Comparison of ENCODE assay signal across 2 cellular contexts in the genomic region with DNA sequence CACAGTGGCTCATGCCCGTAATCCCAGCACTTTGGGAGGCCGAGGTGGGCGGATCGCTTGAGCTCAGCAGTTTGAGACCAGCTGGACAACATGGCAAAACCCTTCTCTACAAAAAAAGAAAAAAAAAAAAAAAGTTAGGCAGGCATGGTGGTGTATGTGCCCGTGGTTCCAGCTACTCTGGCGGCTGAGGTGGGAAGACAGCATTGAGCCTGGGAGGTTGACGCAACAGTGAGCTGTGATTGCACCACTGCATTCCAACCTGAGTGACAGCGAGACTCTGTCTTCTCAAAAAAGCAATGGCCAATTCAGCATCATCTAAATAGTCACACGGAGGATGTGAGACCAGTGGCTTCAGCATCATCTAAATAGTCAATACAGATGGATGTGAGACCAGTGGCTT.
TF ChIP-seq lines count a peak whose summit lies in the region.

No MANE protein-coding gene starts in this region.

TF ChIP-seq in HEK293, 187 proteins besides CTCF, POLR2A, EP300 and RAD21:
- TF ChIP-seq ZNF548 (tag by site-specific recombination; IDR thresholded peaks at IDR 0.05) (no peak), ZNF335 (tag by site-specific recombination; conservative IDR thresholded peaks at IDR 0.05) (peak; percentile 48), OSR2 (tag by site-specific recombination; IDR thresholded peaks at IDR 0.05) (no peak), ZNF350 (tag by site-specific recombination; IDR thresholded peaks at IDR 0.05) (no peak), ZBTB21 (tag by site-specific recombination; IDR thresholded peaks at IDR 0.05) (no peak), HOXD13 (CRISPR knock-in tag; IDR thresholded peaks at IDR 0.05; ENCODE audit: borderline replicate concordance) (peak; percentile 95)
- TF ChIP-seq, protein P1, sequence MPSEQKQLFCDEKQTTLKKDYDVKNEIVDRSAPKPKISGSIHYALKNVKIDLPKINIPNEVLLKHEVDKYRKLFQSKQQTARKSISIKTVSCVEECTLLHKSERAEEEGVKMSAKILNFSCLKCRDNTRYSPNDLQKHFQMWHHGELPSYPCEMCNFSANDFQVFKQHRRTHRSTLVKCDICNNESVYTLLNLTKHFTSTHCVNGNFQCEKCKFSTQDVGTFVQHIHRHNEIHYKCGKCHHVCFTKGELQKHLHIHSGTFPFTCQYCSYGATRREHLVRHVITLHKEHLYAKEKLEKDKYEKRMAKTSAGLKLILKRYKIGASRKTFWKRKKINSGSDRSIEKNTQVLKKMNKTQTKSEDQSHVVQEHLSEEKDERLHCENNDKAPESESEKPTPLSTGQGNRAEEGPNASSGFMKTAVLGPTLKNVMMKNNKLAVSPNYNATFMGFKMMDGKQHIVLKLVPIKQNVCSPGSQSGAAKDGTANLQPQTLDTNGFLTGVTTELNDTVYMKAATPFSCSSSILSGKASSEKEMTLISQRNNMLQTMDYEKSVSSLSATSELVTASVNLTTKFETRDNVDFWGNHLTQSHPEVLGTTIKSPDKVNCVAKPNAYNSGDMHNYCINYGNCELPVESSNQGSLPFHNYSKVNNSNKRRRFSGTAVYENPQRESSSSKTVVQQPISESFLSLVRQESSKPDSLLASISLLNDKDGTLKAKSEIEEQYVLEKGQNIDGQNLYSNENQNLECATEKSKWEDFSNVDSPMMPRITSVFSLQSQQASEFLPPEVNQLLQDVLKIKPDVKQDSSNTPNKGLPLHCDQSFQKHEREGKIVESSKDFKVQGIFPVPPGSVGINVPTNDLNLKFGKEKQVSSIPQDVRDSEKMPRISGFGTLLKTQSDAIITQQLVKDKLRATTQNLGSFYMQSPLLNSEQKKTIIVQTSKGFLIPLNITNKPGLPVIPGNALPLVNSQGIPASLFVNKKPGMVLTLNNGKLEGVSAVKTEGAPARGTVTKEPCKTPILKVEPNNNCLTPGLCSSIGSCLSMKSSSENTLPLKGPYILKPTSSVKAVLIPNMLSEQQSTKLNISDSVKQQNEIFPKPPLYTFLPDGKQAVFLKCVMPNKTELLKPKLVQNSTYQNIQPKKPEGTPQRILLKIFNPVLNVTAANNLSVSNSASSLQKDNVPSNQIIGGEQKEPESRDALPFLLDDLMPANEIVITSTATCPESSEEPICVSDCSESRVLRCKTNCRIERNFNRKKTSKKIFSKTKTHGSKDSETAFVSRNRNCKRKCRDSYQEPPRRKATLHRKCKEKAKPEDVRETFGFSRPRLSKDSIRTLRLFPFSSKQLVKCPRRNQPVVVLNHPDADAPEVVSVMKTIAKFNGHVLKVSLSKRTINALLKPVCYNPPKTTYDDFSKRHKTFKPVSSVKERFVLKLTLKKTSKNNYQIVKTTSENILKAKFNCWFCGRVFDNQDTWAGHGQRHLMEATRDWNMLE (tag by site-specific recombination; conservative IDR thresholded peaks at IDR 0.05; ENCODE audit: low read depth) = 0 out of 2 replicates have a peak, but pooled peaks have one; percentile 29

TF ChIP-seq in K562, 482 proteins besides CTCF, POLR2A, EP300 and RAD21 (continues in another document):
- peak; percentile 41 for TF ChIP-seq TEAD4 (IDR thresholded peaks at IDR 0.05; ENCODE audit: low read length)
- no peak for TF ChIP-seq TEAD4 (CRISPR knock-in tag; IDR thresholded peaks at IDR 0.05; ENCODE audit: borderline replicate concordance)
- TF ChIP-seq RBM34 (IDR thresholded peaks at IDR 0.05; ENCODE audit: borderline replicate concordance, insufficient read depth, low read length) = no peak
- TF ChIP-seq, protein P2, sequence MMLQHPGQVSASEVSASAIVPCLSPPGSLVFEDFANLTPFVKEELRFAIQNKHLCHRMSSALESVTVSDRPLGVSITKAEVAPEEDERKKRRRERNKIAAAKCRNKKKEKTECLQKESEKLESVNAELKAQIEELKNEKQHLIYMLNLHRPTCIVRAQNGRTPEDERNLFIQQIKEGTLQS (IDR thresholded peaks at IDR 0.05) = peak; percentile 81
- TF ChIP-seq, protein P2 (CRISPR knock-in tag; conservative IDR thresholded peaks at IDR 0.05) = no peak
- peak; percentile 90 for TF ChIP-seq CEBPB (tag; IDR thresholded peaks at IDR 0.05)
- no peak for TF ChIP-seq RNF2 (IDR thresholded peaks at IDR 0.05)
- TF ChIP-seq FUS (optimal IDR thresholded peaks at IDR 0.05; ENCODE audit: low read depth, low read length) = no peak
- TF ChIP-seq, protein P3, sequence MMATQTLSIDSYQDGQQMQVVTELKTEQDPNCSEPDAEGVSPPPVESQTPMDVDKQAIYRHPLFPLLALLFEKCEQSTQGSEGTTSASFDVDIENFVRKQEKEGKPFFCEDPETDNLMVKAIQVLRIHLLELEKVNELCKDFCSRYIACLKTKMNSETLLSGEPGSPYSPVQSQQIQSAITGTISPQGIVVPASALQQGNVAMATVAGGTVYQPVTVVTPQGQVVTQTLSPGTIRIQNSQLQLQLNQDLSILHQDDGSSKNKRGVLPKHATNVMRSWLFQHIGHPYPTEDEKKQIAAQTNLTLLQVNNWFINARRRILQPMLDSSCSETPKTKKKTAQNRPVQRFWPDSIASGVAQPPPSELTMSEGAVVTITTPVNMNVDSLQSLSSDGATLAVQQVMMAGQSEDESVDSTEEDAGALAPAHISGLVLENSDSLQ (IDR thresholded peaks at IDR 0.05) = peak; percentile 93
- TF ChIP-seq ZBED1 (IDR thresholded peaks at IDR 0.05) = no peak
- TF ChIP-seq, protein P4, sequence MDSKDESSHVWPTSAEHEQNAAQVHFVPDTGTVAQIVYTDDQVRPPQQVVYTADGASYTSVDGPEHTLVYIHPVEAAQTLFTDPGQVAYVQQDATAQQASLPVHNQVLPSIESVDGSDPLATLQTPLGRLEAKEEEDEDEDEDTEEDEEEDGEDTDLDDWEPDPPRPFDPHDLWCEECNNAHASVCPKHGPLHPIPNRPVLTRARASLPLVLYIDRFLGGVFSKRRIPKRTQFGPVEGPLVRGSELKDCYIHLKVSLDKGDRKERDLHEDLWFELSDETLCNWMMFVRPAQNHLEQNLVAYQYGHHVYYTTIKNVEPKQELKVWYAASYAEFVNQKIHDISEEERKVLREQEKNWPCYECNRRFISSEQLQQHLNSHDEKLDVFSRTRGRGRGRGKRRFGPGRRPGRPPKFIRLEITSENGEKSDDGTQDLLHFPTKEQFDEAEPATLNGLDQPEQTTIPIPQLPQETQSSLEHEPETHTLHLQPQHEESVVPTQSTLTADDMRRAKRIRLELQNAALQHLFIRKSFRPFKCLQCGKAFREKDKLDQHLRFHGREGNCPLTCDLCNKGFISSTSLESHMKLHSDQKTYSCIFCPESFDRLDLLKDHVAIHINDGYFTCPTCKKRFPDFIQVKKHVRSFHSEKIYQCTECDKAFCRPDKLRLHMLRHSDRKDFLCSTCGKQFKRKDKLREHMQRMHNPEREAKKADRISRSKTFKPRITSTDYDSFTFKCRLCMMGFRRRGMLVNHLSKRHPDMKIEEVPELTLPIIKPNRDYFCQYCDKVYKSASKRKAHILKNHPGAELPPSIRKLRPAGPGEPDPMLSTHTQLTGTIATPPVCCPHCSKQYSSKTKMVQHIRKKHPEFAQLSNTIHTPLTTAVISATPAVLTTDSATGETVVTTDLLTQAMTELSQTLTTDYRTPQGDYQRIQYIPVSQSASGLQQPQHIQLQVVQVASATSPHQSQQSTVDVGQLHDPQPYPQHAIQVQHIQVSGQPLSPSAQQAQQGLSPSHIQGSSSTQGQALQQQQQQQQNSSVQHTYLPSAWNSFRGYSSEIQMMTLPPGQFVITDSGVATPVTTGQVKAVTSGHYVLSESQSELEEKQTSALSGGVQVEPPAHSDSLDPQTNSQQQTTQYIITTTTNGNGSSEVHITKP (IDR thresholded peaks at IDR 0.05; ENCODE audit: partially characterized antibody) = no peak
- TF ChIP-seq TAL1 (IDR thresholded peaks at IDR 0.05) = no peak
- TF ChIP-seq, protein P5, sequence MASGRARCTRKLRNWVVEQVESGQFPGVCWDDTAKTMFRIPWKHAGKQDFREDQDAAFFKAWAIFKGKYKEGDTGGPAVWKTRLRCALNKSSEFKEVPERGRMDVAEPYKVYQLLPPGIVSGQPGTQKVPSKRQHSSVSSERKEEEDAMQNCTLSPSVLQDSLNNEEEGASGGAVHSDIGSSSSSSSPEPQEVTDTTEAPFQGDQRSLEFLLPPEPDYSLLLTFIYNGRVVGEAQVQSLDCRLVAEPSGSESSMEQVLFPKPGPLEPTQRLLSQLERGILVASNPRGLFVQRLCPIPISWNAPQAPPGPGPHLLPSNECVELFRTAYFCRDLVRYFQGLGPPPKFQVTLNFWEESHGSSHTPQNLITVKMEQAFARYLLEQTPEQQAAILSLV (tag; IDR thresholded peaks at IDR 0.05) = peak; percentile 79; the same call in 1 of the 2 replicates
- TF ChIP-seq, protein P6, sequence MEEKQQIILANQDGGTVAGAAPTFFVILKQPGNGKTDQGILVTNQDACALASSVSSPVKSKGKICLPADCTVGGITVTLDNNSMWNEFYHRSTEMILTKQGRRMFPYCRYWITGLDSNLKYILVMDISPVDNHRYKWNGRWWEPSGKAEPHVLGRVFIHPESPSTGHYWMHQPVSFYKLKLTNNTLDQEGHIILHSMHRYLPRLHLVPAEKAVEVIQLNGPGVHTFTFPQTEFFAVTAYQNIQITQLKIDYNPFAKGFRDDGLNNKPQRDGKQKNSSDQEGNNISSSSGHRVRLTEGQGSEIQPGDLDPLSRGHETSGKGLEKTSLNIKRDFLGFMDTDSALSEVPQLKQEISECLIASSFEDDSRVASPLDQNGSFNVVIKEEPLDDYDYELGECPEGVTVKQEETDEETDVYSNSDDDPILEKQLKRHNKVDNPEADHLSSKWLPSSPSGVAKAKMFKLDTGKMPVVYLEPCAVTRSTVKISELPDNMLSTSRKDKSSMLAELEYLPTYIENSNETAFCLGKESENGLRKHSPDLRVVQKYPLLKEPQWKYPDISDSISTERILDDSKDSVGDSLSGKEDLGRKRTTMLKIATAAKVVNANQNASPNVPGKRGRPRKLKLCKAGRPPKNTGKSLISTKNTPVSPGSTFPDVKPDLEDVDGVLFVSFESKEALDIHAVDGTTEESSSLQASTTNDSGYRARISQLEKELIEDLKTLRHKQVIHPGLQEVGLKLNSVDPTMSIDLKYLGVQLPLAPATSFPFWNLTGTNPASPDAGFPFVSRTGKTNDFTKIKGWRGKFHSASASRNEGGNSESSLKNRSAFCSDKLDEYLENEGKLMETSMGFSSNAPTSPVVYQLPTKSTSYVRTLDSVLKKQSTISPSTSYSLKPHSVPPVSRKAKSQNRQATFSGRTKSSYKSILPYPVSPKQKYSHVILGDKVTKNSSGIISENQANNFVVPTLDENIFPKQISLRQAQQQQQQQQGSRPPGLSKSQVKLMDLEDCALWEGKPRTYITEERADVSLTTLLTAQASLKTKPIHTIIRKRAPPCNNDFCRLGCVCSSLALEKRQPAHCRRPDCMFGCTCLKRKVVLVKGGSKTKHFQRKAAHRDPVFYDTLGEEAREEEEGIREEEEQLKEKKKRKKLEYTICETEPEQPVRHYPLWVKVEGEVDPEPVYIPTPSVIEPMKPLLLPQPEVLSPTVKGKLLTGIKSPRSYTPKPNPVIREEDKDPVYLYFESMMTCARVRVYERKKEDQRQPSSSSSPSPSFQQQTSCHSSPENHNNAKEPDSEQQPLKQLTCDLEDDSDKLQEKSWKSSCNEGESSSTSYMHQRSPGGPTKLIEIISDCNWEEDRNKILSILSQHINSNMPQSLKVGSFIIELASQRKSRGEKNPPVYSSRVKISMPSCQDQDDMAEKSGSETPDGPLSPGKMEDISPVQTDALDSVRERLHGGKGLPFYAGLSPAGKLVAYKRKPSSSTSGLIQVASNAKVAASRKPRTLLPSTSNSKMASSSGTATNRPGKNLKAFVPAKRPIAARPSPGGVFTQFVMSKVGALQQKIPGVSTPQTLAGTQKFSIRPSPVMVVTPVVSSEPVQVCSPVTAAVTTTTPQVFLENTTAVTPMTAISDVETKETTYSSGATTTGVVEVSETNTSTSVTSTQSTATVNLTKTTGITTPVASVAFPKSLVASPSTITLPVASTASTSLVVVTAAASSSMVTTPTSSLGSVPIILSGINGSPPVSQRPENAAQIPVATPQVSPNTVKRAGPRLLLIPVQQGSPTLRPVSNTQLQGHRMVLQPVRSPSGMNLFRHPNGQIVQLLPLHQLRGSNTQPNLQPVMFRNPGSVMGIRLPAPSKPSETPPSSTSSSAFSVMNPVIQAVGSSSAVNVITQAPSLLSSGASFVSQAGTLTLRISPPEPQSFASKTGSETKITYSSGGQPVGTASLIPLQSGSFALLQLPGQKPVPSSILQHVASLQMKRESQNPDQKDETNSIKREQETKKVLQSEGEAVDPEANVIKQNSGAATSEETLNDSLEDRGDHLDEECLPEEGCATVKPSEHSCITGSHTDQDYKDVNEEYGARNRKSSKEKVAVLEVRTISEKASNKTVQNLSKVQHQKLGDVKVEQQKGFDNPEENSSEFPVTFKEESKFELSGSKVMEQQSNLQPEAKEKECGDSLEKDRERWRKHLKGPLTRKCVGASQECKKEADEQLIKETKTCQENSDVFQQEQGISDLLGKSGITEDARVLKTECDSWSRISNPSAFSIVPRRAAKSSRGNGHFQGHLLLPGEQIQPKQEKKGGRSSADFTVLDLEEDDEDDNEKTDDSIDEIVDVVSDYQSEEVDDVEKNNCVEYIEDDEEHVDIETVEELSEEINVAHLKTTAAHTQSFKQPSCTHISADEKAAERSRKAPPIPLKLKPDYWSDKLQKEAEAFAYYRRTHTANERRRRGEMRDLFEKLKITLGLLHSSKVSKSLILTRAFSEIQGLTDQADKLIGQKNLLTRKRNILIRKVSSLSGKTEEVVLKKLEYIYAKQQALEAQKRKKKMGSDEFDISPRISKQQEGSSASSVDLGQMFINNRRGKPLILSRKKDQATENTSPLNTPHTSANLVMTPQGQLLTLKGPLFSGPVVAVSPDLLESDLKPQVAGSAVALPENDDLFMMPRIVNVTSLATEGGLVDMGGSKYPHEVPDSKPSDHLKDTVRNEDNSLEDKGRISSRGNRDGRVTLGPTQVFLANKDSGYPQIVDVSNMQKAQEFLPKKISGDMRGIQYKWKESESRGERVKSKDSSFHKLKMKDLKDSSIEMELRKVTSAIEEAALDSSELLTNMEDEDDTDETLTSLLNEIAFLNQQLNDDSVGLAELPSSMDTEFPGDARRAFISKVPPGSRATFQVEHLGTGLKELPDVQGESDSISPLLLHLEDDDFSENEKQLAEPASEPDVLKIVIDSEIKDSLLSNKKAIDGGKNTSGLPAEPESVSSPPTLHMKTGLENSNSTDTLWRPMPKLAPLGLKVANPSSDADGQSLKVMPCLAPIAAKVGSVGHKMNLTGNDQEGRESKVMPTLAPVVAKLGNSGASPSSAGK (IDR thresholded peaks at IDR 0.05) = 0 out of 2 replicates have a peak, but pooled peaks have one; percentile 12
- peak; percentile 91 for TF ChIP-seq CEBPG (CRISPR knock-in tag; IDR thresholded peaks at IDR 0.05)
- peak; percentile 92 to 93 for TF ChIP-seq CEBPG (tag; conservative IDR thresholded peaks at IDR 0.05 in 1 of 2, IDR thresholded peaks at IDR 0.05 in 1 of 2)
